24 cellular contexts compared by ENCODE assay signal in the genomic region with DNA sequence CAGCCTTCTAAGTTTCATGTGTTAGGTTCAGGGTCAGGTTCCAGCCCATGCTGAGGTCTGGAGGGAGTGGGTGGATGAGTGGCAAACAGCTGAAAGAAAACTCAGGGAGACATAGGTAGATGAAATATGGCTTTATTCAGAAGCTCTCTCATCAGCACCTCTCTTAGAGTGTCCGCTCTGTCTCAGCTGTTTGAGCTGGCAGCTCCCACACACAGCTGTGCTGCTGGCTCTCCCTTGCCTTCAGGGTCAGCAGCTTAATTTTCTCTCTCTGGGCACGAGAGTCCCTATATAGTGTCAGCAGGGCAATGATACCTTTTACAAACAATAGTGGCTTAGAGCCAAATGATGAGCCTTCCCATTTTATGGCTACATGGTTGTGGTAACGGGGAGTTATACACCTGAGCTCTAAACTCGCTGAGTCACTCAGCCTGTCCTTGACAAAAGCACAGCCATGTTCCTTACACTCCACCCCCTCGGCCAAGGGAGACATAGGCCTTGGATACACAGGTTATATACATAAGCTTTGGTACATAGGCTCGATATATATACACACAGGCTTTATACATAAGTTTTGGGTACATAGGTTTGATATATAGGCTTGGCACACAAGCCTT. TPM values are rescaled to one million over a fixed set of nuclear protein-coding genes. Genes with fewer than 3 reads are reported as not detected.
DNase-seq lines count a peak whose midpoint lies in the region; TF ChIP-seq lines count a peak whose summit lies in the region.
"Had no signal": no experiment of that assay in that cellular context is flagged by ENCODE, and none has a peak within 500 bp of the region (broad histone marks: within the 10 kb centered on the region; RNA-seq: fewer than 3 reads in every experiment).

No MANE protein-coding gene starts in this region.

- H3K4me3 Mint-ChIP-seq in H9 (no peak overlapping the region), nephron (peak overlapping the region in 1 of 3 experiments; percentile 12)
- H3K4me3 Mint-ChIP-seq: CD14-positive monocyte, IgD-negative memory B cell, T-helper 17 cell had no signal

- H3K27ac Mint-ChIP-seq in H9 (peak overlapping the region in 2 of 3 experiments; percentile 37 to 54; a peak in 3 of 7 replicates), nephron (peak overlapping the region; percentile 57 to 88 (median 82))
- H3K27ac Mint-ChIP-seq: IgD-negative memory B cell, T-helper 17 cell had no signal

- no peaks in the 10 kb centered on the region for H3K79me1 ChIP-seq in H9 (ENCODE audit: insufficient read depth, low read depth, low read length, poor library complexity, severe bottlenecking)

- H3K36me3 Mint-ChIP-seq in H9 (ENCODE audit: insufficient read depth in 1 of 3, low read depth in 3 of 3) (peaks cover 9 to 12% (median 9%) of the 10 kb centered on the region in 3 experiments), nephron (ENCODE audit: low read depth) (no peaks in the 10 kb centered on the region)
- H3K36me3 Mint-ChIP-seq: CD14-positive monocyte, IgD-negative memory B cell had no signal

- no peak for TF ChIP-seq CTCF in H9 (conservative IDR thresholded peaks at IDR 0.05)
- no peak for TF ChIP-seq CTCF in nephron (IDR thresholded peaks at IDR 0.05; ENCODE audit: unreplicated experiment in 3 of 3)

- peak overlapping the region; percentile 1 for H4K91ac ChIP-seq in H9 (ENCODE audit: insufficient read length, low read depth, low read length)

- no peaks in the 10 kb centered on the region for H3K23me2 ChIP-seq in H9 (ENCODE audit: insufficient read length, low read depth, low read length, poor library complexity, severe bottlenecking)

- peaks cover 23 to 34% of the 10 kb centered on the region in 2 experiments for H3K4me1 Mint-ChIP-seq in H9
- H3K4me1 Mint-ChIP-seq in nephron, result peaks cover 19% of the 10 kb centered on the region
- H3K4me1 Mint-ChIP-seq: CD14-positive monocyte, IgD-negative memory B cell, T-helper 17 cell had no signal

- H2BK20ac ChIP-seq in H9 (ENCODE audit: low read depth, low read length, poor library complexity, severe bottlenecking), result no peak overlapping the region

- H2AK5ac ChIP-seq in H9 (ENCODE audit: insufficient read length, low read length), result no peak overlapping the region

- no peak overlapping the region for H4K8ac ChIP-seq in H9 (replicated peaks; ENCODE audit: insufficient read length, low read depth, low read length)

- no peak overlapping the region for H2BK15ac ChIP-seq in H9 (ENCODE audit: low read depth, low read length)

- H3K27me3 ChIP-seq in H9 (ENCODE audit: insufficient read depth, low read length), result no peaks in the 10 kb centered on the region

- H3K27me3 Mint-ChIP-seq in H9 (ENCODE audit: low read depth) (no peaks in the 10 kb centered on the region), nephron (ENCODE audit: low read depth) (peaks cover 11% of the 10 kb centered on the region)
- H3K27me3 Mint-ChIP-seq: IgD-negative memory B cell, T-helper 17 cell had no signal

- no peaks in the 10 kb centered on the region for H4K20me1 ChIP-seq in H9 (ENCODE audit: control insufficient read depth, insufficient read depth, insufficient read length)

- no CpG with 5 or more reads among the region's 6 CpGs for WGBS in H9 (ENCODE audit: extremely low coverage, insufficient read length, low lambda C conversion rate)

- DNase-seq in DMS53 (lab: John Stamatoyannopoulos, UW) (peak; percentile 29), DMS53 treated with DMSO at 0.1 percent for 48 hours (lab: John Stamatoyannopoulos, UW; ENCODE audit: unreplicated experiment) (no peak), H9 (no peak), SW480 (ENCODE audit: low spot score) (peak; percentile 39), NCI-H2107 treated with DMSO at 0.1 percent for 48 hours (lab: John Stamatoyannopoulos, UW; ENCODE audit: unreplicated experiment) (no peak), hypothalamus (lab: John Stamatoyannopoulos, UW) (no peak)
- no peak for DNase-seq in stimulated activated CD4-positive, alpha-beta T cell treated with anti-CD3 and anti-CD28 coated beads, Interleukin-12 subunit alpha, Interleukin-12 subunit beta, amount 100 ng/mL, for 4 hours
- DNase-seq: GF-D8; HCEC 1CT; Karpas-422; MM.1S; NCI-H1092; NCI-H1436 treated with DMSO at 0.1 percent for 48 hours; NCI-H345; NCI-H524 treated with DMSO at 0.1 percent for 48 hours; NK-92 treated with Interleukin-12 subunit alpha and Interleukin-12 subunit beta, amount 100 ng/mL, for 24 hours; SJCRH30; T-helper 17 cell had no signal

- no peak overlapping the region for H3K23ac ChIP-seq in H9 (ENCODE audit: insufficient read length, low read depth, low read length)

- H3K14ac ChIP-seq in H9 (ENCODE audit: insufficient read depth, low read length), result no peak overlapping the region

- H2BK120ac ChIP-seq in H9 (ENCODE audit: low read depth, low read length, poor library complexity, severe bottlenecking), result no peak overlapping the region

- no peak overlapping the region for H3K4me2 ChIP-seq in H9 (ENCODE audit: insufficient read depth, insufficient read length, low read length)

- no peak overlapping the region for H2BK12ac ChIP-seq in H9 (ENCODE audit: insufficient read length, low read depth, low read length)

- peaks cover 5% of the 10 kb centered on the region for H3K9me3 ChIP-seq in H9 (ENCODE audit: control insufficient read depth, low read depth, low read length)
- H3K9me3 ChIP-seq: SJCRH30 had no signal

- no peak overlapping the region for H4K5ac ChIP-seq in H9 (ENCODE audit: insufficient read length, low read depth, low read length)

- H2BK5ac ChIP-seq in H9 (ENCODE audit: insufficient read length, low read length), result no peak overlapping the region

- no peak overlapping the region for H3K18ac ChIP-seq in H9 (ENCODE audit: insufficient read length, low read depth, low read length)

- no peak overlapping the region for H3T11ph ChIP-seq in H9 (ENCODE audit: low read length)

- no peaks in the 10 kb centered on the region for H3K79me2 ChIP-seq in H9 (ENCODE audit: insufficient read depth, low read length)

- no peak overlapping the region for H2AFZ ChIP-seq in H9 (ENCODE audit: low read length)

- H3K9me3 Mint-ChIP-seq in H9, result peaks cover 10 to 12% of the 10 kb centered on the region in 2 experiments
- no peaks in the 10 kb centered on the region for H3K9me3 Mint-ChIP-seq in nephron
- H3K9me3 Mint-ChIP-seq: IgD-negative memory B cell had no signal

- no peak overlapping the region for H3K9ac ChIP-seq in H9 (ENCODE audit: extremely low read depth, insufficient read length, low read length)

- peaks cover 7% of the 10 kb centered on the region; the same call in 1 of the 2 replicates for H3K4me1 ChIP-seq in H9 (ENCODE audit: insufficient read depth, low read length)
- H3K4me1 ChIP-seq: SJCRH30 had no signal

- no peak overlapping the region for H3K27ac ChIP-seq in H9 (ENCODE audit: insufficient read length, low read depth, low read length)
- H3K27ac ChIP-seq: 22Rv1, SJCRH30 had no signal

- no peak overlapping the region for H3K56ac ChIP-seq in H9 (ENCODE audit: insufficient read length, low read depth, low read length)

- no peak overlapping the region for H3K4ac ChIP-seq in H9 (ENCODE audit: low read depth, low read length)

RNA-seq across cellular contexts. Expression of gene RNF133, which starts 10.4 kb away (rescaled TPM):
- 0.20 and 0.31 TPM in 2 replicates for total RNA-seq in H9 (2021)
- total RNA-seq: Daoy, RPMI7951, SJCRH30, T-helper 17 cell had no signal

RNA-seq across cellular contexts. Expression of gene RNF148, which starts 14.2 kb away (rescaled TPM):
- total RNA-seq in H9 (2021), result 0.29 and 0.39 TPM in 2 replicates
- total RNA-seq: Daoy, RPMI7951, SJCRH30, T-helper 17 cell had no signal

Comparison
In these comparisons a context has a peak if more than half of its experiments do, and no peak if none do; other contexts are left out.
1. DNase-seq: peak in DMS53 (single experiment) and SW480 (single experiment); none in DMS53 treated with DMSO at 0.1 percent for 48 hours (single experiment), H9 (single experiment), stimulated activated CD4-positive, alpha-beta T cell treated with anti-CD3 and anti-CD28 coated beads, Interleukin-12 subunit alpha, Interleukin-12 subunit beta, amount 100 ng/mL, for 4 hours (single experiment), NCI-H2107 treated with DMSO at 0.1 percent for 48 hours (single experiment) and hypothalamus (0 of 51).